ENCODE assay signal across 9 cellular contexts in the genomic region with DNA sequence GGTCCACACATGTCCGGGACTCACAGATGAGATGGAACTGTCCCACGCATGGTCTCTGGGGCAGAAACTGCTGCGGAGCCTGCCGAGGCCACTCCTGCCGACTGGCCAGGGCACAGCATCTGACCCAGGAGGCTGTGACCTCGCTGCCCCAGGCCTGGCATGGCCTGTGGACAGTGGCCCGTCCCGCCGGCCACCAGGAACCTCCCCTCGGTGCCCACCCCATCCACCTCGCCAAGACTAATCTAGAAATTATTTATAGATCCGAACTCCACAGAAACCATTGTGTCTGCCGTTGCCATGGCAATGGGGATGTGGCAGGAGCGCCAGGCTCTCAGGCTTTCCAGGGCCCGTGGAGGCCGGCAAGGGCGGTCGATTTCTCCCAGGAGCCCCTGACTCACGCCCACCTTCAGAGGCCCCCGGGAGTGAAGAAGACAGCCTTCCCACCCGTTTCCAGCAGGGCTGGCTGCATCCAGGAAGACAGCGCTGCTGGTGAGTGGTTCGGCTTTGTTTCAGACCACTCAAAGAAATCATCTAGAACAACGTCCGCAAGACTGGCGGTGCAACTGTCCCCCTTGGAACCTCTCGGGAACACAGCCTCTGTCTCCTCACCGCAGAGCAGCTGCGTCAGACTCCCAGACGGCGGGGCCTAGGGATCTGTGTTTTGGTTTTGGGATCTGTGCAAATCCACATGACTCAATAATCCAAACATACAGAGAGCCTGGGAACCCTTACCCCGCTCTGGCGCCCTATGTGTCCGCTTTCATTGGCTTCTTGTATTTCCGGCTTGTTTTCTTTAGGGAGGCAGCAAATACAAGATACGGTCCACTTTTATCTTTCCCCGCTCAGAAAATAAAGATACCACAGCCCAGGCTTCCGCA. TPM values are rescaled to one million over a fixed set of nuclear protein-coding genes. Genes with fewer than 3 reads are reported as not detected.
DNase-seq lines count a peak whose midpoint lies in the region; ATAC-seq and TF ChIP-seq lines count a peak whose summit lies in the region.
"Had no signal": no experiment of that assay in that cellular context is flagged by ENCODE, and none has a peak within 500 bp of the region (broad histone marks: within the 10 kb centered on the region; RNA-seq: fewer than 3 reads in every experiment).

No MANE protein-coding gene starts in this region.

- 79% methylated on average over 38 of the region's 38 CpGs for WGBS in mesenchymal stem cell
- 35 to 48% methylated on average over 5 to 34 of the region's 38 CpGs for whole genome bisulfite sequencing in transverse colon (ENCODE audit: low coverage in 1 of 2), 2 donors

- no peak for TF ChIP-seq EP300 in transverse colon (IDR thresholded peaks at IDR 0.05; ENCODE audit: low read depth)

- H3K4me1 ChIP-seq in mesenchymal stem cell (ENCODE audit: control insufficient read depth, insufficient read depth, low read depth, low read length) (peaks cover 2% of the 10 kb centered on the region), transverse colon (peaks cover 0 to 14% (median 0%) of the 10 kb centered on the region in 4 donors)

- no peaks in the 10 kb centered on the region for H3K36me3 ChIP-seq in mesenchymal stem cell (ENCODE audit: control insufficient read depth in 1 of 2, insufficient read depth in 2 of 2, low read depth in 1 of 2, low read length in 2 of 2)
- no peaks in the 10 kb centered on the region for H3K36me3 ChIP-seq in transverse colon

- H2BK12ac ChIP-seq in mesenchymal stem cell (ENCODE audit: low read length in 2 of 2), result no peak overlapping the region

- no peak overlapping the region for H2BK15ac ChIP-seq in mesenchymal stem cell (ENCODE audit: low read depth, poor library complexity, severe bottlenecking)

- peaks cover 10% of the 10 kb centered on the region for H3K9me3 ChIP-seq in mesenchymal stem cell (ENCODE audit: control insufficient read depth, low read length)
- H3K9me3 ChIP-seq in transverse colon, result no peaks in the 10 kb centered on the region

- peaks cover 0 to 70% of the 10 kb centered on the region in 2 experiments for H3K27me3 ChIP-seq in mesenchymal stem cell (ENCODE audit: control insufficient read depth in 1 of 2, insufficient read depth in 1 of 2, low read length in 2 of 2)
- peaks cover 21% of the 10 kb centered on the region for H3K27me3 ChIP-seq in transverse colon

- no peak overlapping the region for H4K91ac ChIP-seq in mesenchymal stem cell (ENCODE audit: low read length)

- H2BK5ac ChIP-seq in mesenchymal stem cell (ENCODE audit: low read depth, low read length, poor library complexity, severe bottlenecking), result no peak overlapping the region

- H3K79me1 ChIP-seq in mesenchymal stem cell (replicated peaks; ENCODE audit: low read length, poor library complexity, severe bottlenecking), result no peaks in the 10 kb centered on the region

- in situ Hi-C loops in transverse colon (cut with MboI; ENCODE audit: low pct_ligation_motif_present in 1 of 4, low pct_unique_long_range_greater_than_20kb in 1 of 4, low sequenced_read_pairs in 3 of 4), result no loop called here

- TF ChIP-seq POLR2A in transverse colon (IDR thresholded peaks at IDR 0.05), result no peak

- H3K9ac ChIP-seq in mesenchymal stem cell (ENCODE audit: low read length), result peak overlapping the region; percentile 83

- no peak overlapping the region for H2AFZ ChIP-seq in mesenchymal stem cell (ENCODE audit: low read depth, low read length)

- H3K18ac ChIP-seq in mesenchymal stem cell (ENCODE audit: low read depth in 1 of 2, low read length in 2 of 2), result no peak overlapping the region

- no peak overlapping the region for H2BK120ac ChIP-seq in mesenchymal stem cell (ENCODE audit: low read depth, low read length)

- peak overlapping the region in 1 of 2 experiments; percentile 24 for H3K23ac ChIP-seq in mesenchymal stem cell (ENCODE audit: low read length in 2 of 2)

- peak overlapping the region; percentile 42 for H3K4me3 ChIP-seq in choroid plexus epithelial cell (ENCODE audit: low read depth, low read length)
- H3K4me3 ChIP-seq in mesenchymal stem cell (ENCODE audit: insufficient read depth in 1 of 2, low read depth in 1 of 2, low read length in 2 of 2), result peak overlapping the region in 1 of 2 experiments; percentile 4
- peak overlapping the region in 1 of 4 donors; percentile 2 for H3K4me3 ChIP-seq in transverse colon

- no peak overlapping the region for H3K27ac ChIP-seq in mesenchymal stem cell (ENCODE audit: low read length, poor library complexity, severe bottlenecking)
- peak overlapping the region; percentile 57 to 76 (median 68) for H3K27ac ChIP-seq in transverse colon

- DNase-seq in NCI-H748 (lab: John Stamatoyannopoulos, UW; ENCODE audit: unreplicated experiment) (peak; percentile 33), NCI-H748 treated with DMSO at 0.1 percent for 48 hours (lab: John Stamatoyannopoulos, UW) (no peak), choroid plexus epithelial cell (ENCODE audit: low read depth) (peak; percentile 75), mesenchymal stem cell (peak; percentile 50), transverse colon (peak; percentile 33)
- no peak for DNase-seq in effector CD4-positive, alpha-beta T cell
- DNase-seq: NK-92 treated with Interleukin-12 subunit alpha and Interleukin-12 subunit beta, amount 100 ng/mL, for 24 hours had no signal

- ATAC-seq in HG03139 (IDR thresholded peaks at IDR 0.05; ENCODE audit: unreplicated experiment), result no peak
- no peak for ATAC-seq in HG03460 (IDR thresholded peaks at IDR 0.05; ENCODE audit: unreplicated experiment)

- no peak overlapping the region for H3K4ac ChIP-seq in mesenchymal stem cell (ENCODE audit: low read depth in 1 of 2, low read length in 2 of 2)

- intact Hi-C loops in transverse colon (cut with DNase I; ENCODE audit: low total_unique reads), result loop anchor here (10.0 kb wide), 1 partner anchor 126 kb away; no protein-coding TSS in a partner anchor

- no peak overlapping the region for H3K4me2 ChIP-seq in mesenchymal stem cell (ENCODE audit: low read length, poor library complexity, severe bottlenecking)

- no peak overlapping the region for H2AK5ac ChIP-seq in mesenchymal stem cell (ENCODE audit: low read length, severe bottlenecking)

- no peak overlapping the region for H3K14ac ChIP-seq in mesenchymal stem cell (ENCODE audit: low read length in 2 of 2)

- no peak overlapping the region for H4K8ac ChIP-seq in mesenchymal stem cell (ENCODE audit: low read length)

- TF ChIP-seq CTCF in choroid plexus epithelial cell (conservative IDR thresholded peaks at IDR 0.05; ENCODE audit: low read depth, low read length) (no peak), transverse colon (IDR thresholded peaks at IDR 0.05) (no peak)

RNA-seq across cellular contexts. Expression of a gene that starts 48.4 kb away (rescaled TPM):
- polyA plus RNA-seq in mesenchymal stem cell (2013, experiment 1 of 2), result 24.1 TPM
- polyA plus RNA-seq in mesenchymal stem cell (2013, experiment 2 of 2), result 23.5 TPM
- total RNA-seq in transverse colon, result 10 to 100 TPM; 27.7 to 56.1 (median 36.7) TPM

Comparison
In these comparisons a context has a peak if more than half of its experiments do, and no peak if none do; other contexts are left out.
1. DNase-seq: peak in NCI-H748 (single experiment), choroid plexus epithelial cell (single experiment), mesenchymal stem cell (single experiment) and transverse colon (single experiment); none in NCI-H748 treated with DMSO at 0.1 percent for 48 hours (single experiment) and effector CD4-positive, alpha-beta T cell (single experiment).